In the genomic region with DNA sequence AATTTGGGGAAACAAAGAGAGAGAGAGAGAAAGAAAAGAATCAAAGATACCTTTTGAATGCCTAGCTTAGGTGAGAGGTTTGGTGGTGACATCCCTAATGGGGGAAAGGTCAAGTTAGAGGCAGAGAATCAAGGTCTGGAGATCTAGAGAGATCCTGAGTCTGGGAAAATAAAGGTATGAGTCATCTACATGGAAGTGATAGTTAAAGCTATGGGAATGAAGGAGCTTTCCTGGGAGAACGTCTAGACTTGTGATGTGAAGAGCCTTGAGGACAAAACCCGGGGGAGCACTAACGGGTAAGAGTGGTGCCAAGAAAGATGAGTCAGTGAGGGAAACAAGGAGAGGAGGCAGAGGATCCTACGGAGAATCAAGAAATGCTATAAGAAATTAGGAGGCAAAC, we compare ENCODE assay signal across 22 cellular contexts.
DNase-seq lines count a peak whose midpoint lies in the region; ATAC-seq, FAIRE-seq and TF ChIP-seq lines count a peak whose summit lies in the region.
"Had no signal": no experiment of that assay in that cellular context is flagged by ENCODE, and none has a peak within 500 bp of the region (broad histone marks: within the 10 kb centered on the region; RNA-seq: fewer than 3 reads in every experiment).

No MANE protein-coding gene starts in this region.

- H3K79me2 ChIP-seq in fibroblast of lung (ENCODE audit: control insufficient read depth, insufficient read depth, low read length) = no peaks in the 10 kb centered on the region

- H4K20me1 ChIP-seq in fibroblast of lung (ENCODE audit: control insufficient read depth, extremely low read depth, insufficient read depth, low read length) = no peaks in the 10 kb centered on the region
- H4K20me1 ChIP-seq: BLaER1 treated with 17β-estradiol and CSF1 and Interleukin-3, amounts not matched to agents 10 nM and 100 nM had no signal

- H3K4me1 ChIP-seq in fibroblast of lung (ENCODE audit: control insufficient read depth, extremely low read depth, insufficient read depth, low read length) = no peaks in the 10 kb centered on the region
- H3K4me1 ChIP-seq in left ventricle myocardium inferior = no peaks in the 10 kb centered on the region
- H3K4me1 ChIP-seq: BLaER1 treated with 17β-estradiol and CSF1 and Interleukin-3, amounts not matched to agents 10 nM and 100 nM; esophagus muscularis mucosa; prostate gland had no signal

- no peaks in the 10 kb centered on the region for H3K27me3 ChIP-seq in fibroblast of lung (ENCODE audit: control insufficient read depth, insufficient read depth, low read length)
- no peaks in the 10 kb centered on the region for H3K27me3 ChIP-seq in left ventricle myocardium inferior (ENCODE audit: low read depth)
- H3K27me3 ChIP-seq: BLaER1 treated with 17β-estradiol and CSF1 and Interleukin-3, amounts not matched to agents 10 nM and 100 nM; esophagus muscularis mucosa had no signal

- H3K36me3 ChIP-seq in fibroblast of lung (ENCODE audit: control insufficient read depth, insufficient read depth, low read length) (no peaks in the 10 kb centered on the region), left ventricle myocardium inferior (no peaks in the 10 kb centered on the region)
- H3K36me3 ChIP-seq: esophagus muscularis mucosa, prostate gland had no signal

- H3K4me3 ChIP-seq in fibroblast of lung (replicated peaks in 1 of 4; ENCODE audit: control extremely low read depth in 1 of 4, insufficient read depth in 1 of 4, low read depth in 3 of 4, low read length in 4 of 4) = no peak overlapping the region
- no peak overlapping the region for H3K4me3 ChIP-seq in skeletal muscle cell (ENCODE audit: low read depth, low read length)
- no peak overlapping the region for H3K4me3 ChIP-seq in left ventricle myocardium inferior
- H3K4me3 ChIP-seq: BLaER1 treated with 17β-estradiol and CSF1 and Interleukin-3, amounts not matched to agents 10 nM and 100 nM; esophagus muscularis mucosa; prostate gland had no signal

- no peak for ATAC-seq in GM19023 (IDR thresholded peaks at IDR 0.05; ENCODE audit: unreplicated experiment)
- ATAC-seq: activated CD8-positive, alpha-beta memory T cell treated with anti-CD3 and anti-CD28 coated beads, Interleukin-2, amount 10 ng/mL, durations not matched to agents 7 days and 5 days; activated T-helper 17 cell treated with anti-CD3 and anti-CD28 coated beads, Interleukin-2, amount 50 U/mL, for 72 hours had no signal

- TF ChIP-seq CTCF in fibroblast of lung (conservative IDR thresholded peaks at IDR 0.05 in 1 of 2, IDR thresholded peaks at IDR 0.05 in 1 of 2; ENCODE audit: low read depth in 1 of 2, low read length in 2 of 2) (no peak), D721Med (IDR thresholded peaks at IDR 0.05; ENCODE audit: insufficient read depth, missing control alignments) (no peak), left ventricle myocardium inferior (IDR thresholded peaks at IDR 0.05; ENCODE audit: borderline replicate concordance) (no peak)

- intact Hi-C loops in left ventricle myocardium inferior (cut with micrococcal nuclease) = no loop called here

- DNase-seq in DMS53 (lab: John Stamatoyannopoulos, UW) (peak; percentile 4), DMS53 treated with DMSO at 0.1 percent for 48 hours (lab: John Stamatoyannopoulos, UW; ENCODE audit: unreplicated experiment) (no peak), RPMI7951 (ENCODE audit: low read depth) (peak; percentile 94), fibroblast of lung (ENCODE audit: low read depth in 2 of 2) (peak; percentile 30 to 86), skeletal muscle cell (ENCODE audit: low read depth) (peak; percentile 77), D721Med (ENCODE audit: insufficient read length, low spot score) (no peak), left ventricle myocardium inferior (no peak)
- DNase-seq: activated CD8-positive, alpha-beta memory T cell treated with anti-CD3 and anti-CD28 coated beads, Interleukin-2, amount 10 ng/mL, durations not matched to agents 7 days and 5 days; cerebellar nuclear complex; DMS153; effector CD4-positive, alpha-beta T cell; hippocampal formation; kidney glomerular epithelial cell; NCI-H2029 treated with DMSO at 0.1 percent for 48 hours; NCI-H524 treated with DMSO at 0.1 percent for 48 hours had no signal

- no peaks in the 10 kb centered on the region for H3K9me3 ChIP-seq in fibroblast of lung (ENCODE audit: control insufficient read depth, insufficient read depth, low read depth, low read length)
- peaks cover 18% of the 10 kb centered on the region for H3K9me3 ChIP-seq in left ventricle myocardium inferior (replicated peaks)
- H3K9me3 ChIP-seq: esophagus muscularis mucosa, prostate gland had no signal

- H3K27ac ChIP-seq in fibroblast of lung (ENCODE audit: insufficient read depth, low read length) (no peak overlapping the region), left ventricle myocardium inferior (replicated peaks) (no peak overlapping the region)
- H3K27ac ChIP-seq: 22Rv1; BLaER1 treated with 17β-estradiol and CSF1 and Interleukin-3, amounts not matched to agents 10 nM and 100 nM; esophagus muscularis mucosa; prostate gland had no signal

- no peak overlapping the region for H3K4me2 ChIP-seq in fibroblast of lung (ENCODE audit: extremely low read depth, insufficient read depth, low read length)
- H3K4me2 ChIP-seq: BLaER1 treated with 17β-estradiol and CSF1 and Interleukin-3, amounts not matched to agents 10 nM and 100 nM had no signal

- no peak overlapping the region for H3K9ac ChIP-seq in fibroblast of lung (ENCODE audit: insufficient read depth, low read length)
- H3K9ac ChIP-seq: BLaER1 treated with 17β-estradiol and CSF1 and Interleukin-3, amounts not matched to agents 10 nM and 100 nM had no signal

- no peak overlapping the region for H2AFZ ChIP-seq in fibroblast of lung (ENCODE audit: low read length)

- FAIRE-seq in D721Med (lab: Jason Lieb, UNC) = no peak
- FAIRE-seq: H1 had no signal

Comparison
In these comparisons a context has a peak if more than half of its experiments do, and no peak if none do; other contexts are left out.
1. DNase-seq: peak in DMS53 (single experiment), RPMI7951 (single experiment), fibroblast of lung (2 of 2) and skeletal muscle cell (single experiment); none in DMS53 treated with DMSO at 0.1 percent for 48 hours (single experiment), D721Med (single experiment) and left ventricle myocardium inferior (single experiment).